ENCODE assay signal across 25 cellular contexts in genomic region chr2:6723865-6724571, GRCh38.
A peak's percentile ranks its signal among the peaks of the same experiment; 100 is the strongest.
DNase-seq lines count a peak whose midpoint lies in the region; ATAC-seq and TF ChIP-seq lines count a peak whose summit lies in the region.
"Had no signal": no experiment of that assay in that cellular context is flagged by ENCODE, and none has a peak within 500 bp of the region (broad histone marks: within the 10 kb centered on the region; RNA-seq: fewer than 3 reads in every experiment).

No MANE protein-coding gene starts in this region.

- ATAC-seq in T-helper 17 cell (no peak), HG02852 (IDR thresholded peaks at IDR 0.05; ENCODE audit: unreplicated experiment) (no peak)
- ATAC-seq: activated naive CD4-positive, alpha-beta T cell treated with anti-CD3 and anti-CD28 coated beads, Interleukin-2, amount 50 U/mL, for 72 hours; activated T-helper 17 cell treated with anti-CD3 and anti-CD28 coated beads, Interleukin-2, amount 50 U/mL, for 72 hours; mucosa of descending colon had no signal

- no peak overlapping the region for H3K4me3 ChIP-seq in foreskin fibroblast (ENCODE audit: low read depth in 1 of 2, low read length in 2 of 2)
- H3K4me3 ChIP-seq: mucosa of descending colon had no signal

- no peaks in the 10 kb centered on the region for H3K4me1 Mint-ChIP-seq in T-helper 17 cell
- H3K4me1 Mint-ChIP-seq: activated T-helper 17 cell treated with anti-CD3 and anti-CD28 coated beads, Interleukin-2, amount 50 U/mL, for 72 hours; CD4-positive, CD25-positive, alpha-beta regulatory T cell had no signal

- peak; percentile 52 for DNase-seq in DMS153 (lab: John Stamatoyannopoulos, UW)
- DNase-seq in NCI-H1417 (lab: John Stamatoyannopoulos, UW): peak; percentile 44 to 80 (median 50)
- peak; percentile 10 for DNase-seq in NCI-H69 (lab: John Stamatoyannopoulos, UW)
- DNase-seq in cerebellar cortex (ENCODE audit: low spot score): peak; percentile 26
- no peak for DNase-seq in T-helper 17 cell
- DNase-seq in foreskin fibroblast: no peak
- DNase-seq in stimulated activated naive CD4-positive, alpha-beta T cell treated with Interleukin-2 at 50 U/mL for 16 hours (lab: John Stamatoyannopoulos, UW): no peak
- DNase-seq: activated CD4-positive, alpha-beta T cell treated with anti-CD3 and anti-CD28 coated beads, Interleukin-2, amount 50 U/mL, for 48 hours; activated CD8-positive, alpha-beta memory T cell treated with anti-CD3 and anti-CD28 coated beads, Interleukin-2, amount 50 U/mL, for 48 hours; aorta; caudate nucleus; CD4-positive, CD25-positive, alpha-beta regulatory T cell; GF-D8; islet precursor cell; mucosa of descending colon; NCI-H187 treated with DMSO at 0.1 percent for 48 hours; NCI-H526; nephron progenitor cell; OCI-M1; posterior cingulate gyrus; Right ventricle myocardium superior; stimulated activated CD8-positive, alpha-beta memory T cell treated with anti-CD3 and anti-CD28 coated beads, Interleukin-4, amount 100 ng/mL, for 48 hours had no signal

- H3K27ac Mint-ChIP-seq in T-helper 17 cell: no peak overlapping the region
- H3K27ac Mint-ChIP-seq: activated naive CD4-positive, alpha-beta T cell treated with anti-CD3 and anti-CD28 coated beads, Interleukin-2, amount 50 U/mL, for 72 hours; activated T-helper 17 cell treated with anti-CD3 and anti-CD28 coated beads, Interleukin-2, amount 50 U/mL, for 72 hours; nephron progenitor cell had no signal

- no peak overlapping the region for H3K4me3 Mint-ChIP-seq in T-helper 17 cell
- H3K4me3 Mint-ChIP-seq: activated T-helper 17 cell treated with anti-CD3 and anti-CD28 coated beads, Interleukin-2, amount 50 U/mL, for 72 hours; CD4-positive, CD25-positive, alpha-beta regulatory T cell; nephron progenitor cell had no signal

- TF ChIP-seq CTCF in foreskin fibroblast (IDR thresholded peaks at IDR 0.05; ENCODE audit: low read depth, low read length): no peak

- no peaks in the 10 kb centered on the region for H3K36me3 Mint-ChIP-seq in T-helper 17 cell (ENCODE audit: low read depth)
- H3K36me3 Mint-ChIP-seq: activated naive CD4-positive, alpha-beta T cell treated with anti-CD3 and anti-CD28 coated beads, Interleukin-2, amount 50 U/mL, for 72 hours; CD4-positive, CD25-positive, alpha-beta regulatory T cell had no signal

- H3K27me3 Mint-ChIP-seq in T-helper 17 cell: peaks cover 34% of the 10 kb centered on the region
- H3K27me3 Mint-ChIP-seq: CD4-positive, CD25-positive, alpha-beta regulatory T cell had no signal

- H3K9me3 ChIP-seq in T-helper 17 cell (ENCODE audit: control insufficient read depth, low read length, poor library complexity, severe bottlenecking): no peaks in the 10 kb centered on the region
- H3K9me3 ChIP-seq: mucosa of descending colon had no signal

Comparison
In these comparisons a context has a peak if more than half of its experiments do, and no peak if none do; other contexts are left out.
1. DNase-seq: peak in DMS153 (single experiment), NCI-H1417 (3 of 3), NCI-H69 (single experiment) and cerebellar cortex (single experiment); none in T-helper 17 cell (0 of 3), foreskin fibroblast (0 of 2) and stimulated activated naive CD4-positive, alpha-beta T cell treated with Interleukin-2 at 50 U/mL for 16 hours (single experiment).